In the genomic region with DNA sequence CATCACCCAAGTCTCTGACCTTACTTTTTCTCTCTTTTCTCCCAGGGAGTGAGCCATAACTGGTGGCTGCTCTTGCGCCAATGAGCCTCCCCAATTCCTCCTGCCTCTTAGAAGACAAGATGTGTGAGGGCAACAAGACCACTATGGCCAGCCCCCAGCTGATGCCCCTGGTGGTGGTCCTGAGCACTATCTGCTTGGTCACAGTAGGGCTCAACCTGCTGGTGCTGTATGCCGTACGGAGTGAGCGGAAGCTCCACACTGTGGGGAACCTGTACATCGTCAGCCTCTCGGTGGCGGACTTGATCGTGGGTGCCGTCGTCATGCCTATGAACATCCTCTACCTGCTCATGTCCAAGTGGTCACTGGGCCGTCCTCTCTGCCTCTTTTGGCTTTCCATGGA, we compare ENCODE assay signal across 1 cellular context.
TF ChIP-seq lines count a peak whose summit lies in the region.

No MANE protein-coding gene starts in this region.

TF ChIP-seq in H1, 55 proteins besides CTCF, POLR2A, EP300 and RAD21:
- TF ChIP-seq KDM5A (IDR thresholded peaks at IDR 0.05; ENCODE audit: low read length), result no peak
- TF ChIP-seq TAF1 (IDR thresholded peaks at IDR 0.05; ENCODE audit: low read depth, low read length), result no peak
- TF ChIP-seq KDM4A (IDR thresholded peaks at IDR 0.05; ENCODE audit: low read depth, low read length, severe bottlenecking), result no peak
- TF ChIP-seq POLR2AphosphoS5 (IDR thresholded peaks at IDR 0.05; ENCODE audit: low read depth, low read length), result no peak
- TF ChIP-seq TEAD4 (IDR thresholded peaks at IDR 0.05; ENCODE audit: low read depth, low read length), result no peak
